16 cellular contexts compared by ENCODE assay signal in genomic region chr5:17113174-17113941, GRCh38.
A peak's percentile ranks its signal among the peaks of the same experiment; 100 is the strongest.
DNase-seq lines count a peak whose midpoint lies in the region; ATAC-seq, FAIRE-seq and TF ChIP-seq lines count a peak whose summit lies in the region.
"Had no signal": no experiment of that assay in that cellular context is flagged by ENCODE, and none has a peak within 500 bp of the region (broad histone marks: within the 10 kb centered on the region; RNA-seq: fewer than 3 reads in every experiment).

No MANE protein-coding gene starts in this region.

- H3K27ac ChIP-seq in SK-N-SH (ENCODE audit: low read depth in 2 of 2, low read length in 1 of 2): peak overlapping the region in 1 of 2 experiments; percentile 71; a peak in 2 of 4 replicates
- peak overlapping the region; percentile 91 for H3K27ac ChIP-seq in astrocyte (ENCODE audit: low read depth, low read length)
- H3K27ac ChIP-seq in keratinocyte (ENCODE audit: control insufficient read depth, insufficient read depth, low read length): no peak overlapping the region
- no peak overlapping the region for H3K27ac ChIP-seq in HepG2 (ENCODE audit: extremely low read length, insufficient read depth, low read length)
- no peak overlapping the region for H3K27ac ChIP-seq in OCI-LY7 (ENCODE audit: low read depth, low read length, poor library complexity, severe bottlenecking)
- H3K27ac ChIP-seq: 22Rv1, tibial artery had no signal

- peaks cover 14% of the 10 kb centered on the region for H3K4me1 Mint-ChIP-seq in astrocyte (ENCODE audit: low read depth, unreplicated experiment)

- TF ChIP-seq RAD21 in SK-N-SH (IDR thresholded peaks at IDR 0.05; ENCODE audit: low read length): no peak
- TF ChIP-seq RAD21 in HepG2 (CRISPR knock-in tag; IDR thresholded peaks at IDR 0.05): no peak

- no peaks in the 10 kb centered on the region for H3K36me3 Mint-ChIP-seq in astrocyte (ENCODE audit: low read depth, unreplicated experiment)

- in situ Hi-C loops in HepG2 (cut with HindIII; ENCODE audit: extremely low pct_ligation_motif_present, low pct_unique_long_range_greater_than_20kb): no loop called here

- H3K36me3 ChIP-seq in SK-N-SH (replicated peaks in 1 of 2; ENCODE audit: control insufficient read depth in 1 of 2, insufficient read depth in 2 of 2, low read length in 1 of 2) (no peaks in the 10 kb centered on the region), astrocyte (ENCODE audit: insufficient read depth, low read length) (no peaks in the 10 kb centered on the region), keratinocyte (ENCODE audit: control insufficient read depth in 2 of 2, extremely low read depth in 1 of 2, insufficient read depth in 2 of 2, low read length in 2 of 2) (no peaks in the 10 kb centered on the region), HepG2 (replicated peaks in 1 of 2; ENCODE audit: control insufficient read depth in 1 of 2, insufficient read depth in 2 of 2, low read length in 2 of 2) (no peaks in the 10 kb centered on the region), OCI-LY7 (ENCODE audit: insufficient read depth, low read length) (no peaks in the 10 kb centered on the region)
- H3K36me3 ChIP-seq: tibial artery had no signal

- H3K4me2 ChIP-seq in SK-N-SH (0 out of 2 replicates have a peak overlapping the region, but pooled peaks have one; percentile 1), astrocyte (ENCODE audit: low read length) (peak overlapping the region; percentile 73), keratinocyte (ENCODE audit: control insufficient read depth, extremely low read depth, insufficient read depth, low read depth, low read length) (peak overlapping the region; percentile 80), HepG2 (ENCODE audit: low read depth, low read length) (no peak overlapping the region), OCI-LY7 (ENCODE audit: low read length) (no peak overlapping the region)
- H3K4me2 ChIP-seq: GM23338 had no signal

- no peak overlapping the region for H3K4me3 Mint-ChIP-seq in astrocyte (ENCODE audit: unreplicated experiment)
- H3K4me3 Mint-ChIP-seq: activated naive CD4-positive, alpha-beta T cell treated with anti-CD3 and anti-CD28 coated beads for 36 hours; GM23338 had no signal

- H2AFZ ChIP-seq in SK-N-SH (ENCODE audit: low read depth): peak overlapping the region; percentile 4; the same call in 1 of the 2 replicates
- H2AFZ ChIP-seq in astrocyte (ENCODE audit: low read depth, low read length): no peak overlapping the region
- peak overlapping the region; percentile 79 for H2AFZ ChIP-seq in keratinocyte (ENCODE audit: control insufficient read depth, low read length)
- H2AFZ ChIP-seq in HepG2 (ENCODE audit: low read length): no peak overlapping the region
- no peak overlapping the region for H2AFZ ChIP-seq in OCI-LY7 (ENCODE audit: low read length)

- ATAC-seq in SK-N-SH treated with all-trans-retinoic acid at 6 μM for 48 hours: no peak
- ATAC-seq in GM19328 (IDR thresholded peaks at IDR 0.05; ENCODE audit: unreplicated experiment): no peak
- no peak for ATAC-seq in HepG2
- ATAC-seq: GM23338 had no signal

- H3K9me2 ChIP-seq in SK-N-SH (no peaks in the 10 kb centered on the region), OCI-LY7 (ENCODE audit: insufficient read depth, low read length) (no peaks in the 10 kb centered on the region)

- H3F3A ChIP-seq in SK-N-SH (replicated peaks; ENCODE audit: insufficient read depth): peaks cover 24% of the 10 kb centered on the region

- dilution Hi-C loops in keratinocyte (cut with MboI; ENCODE audit: extremely low pct_ligation_motif_present, low sequenced_read_pairs): no loop called here

- H3K9me3 Mint-ChIP-seq in astrocyte (ENCODE audit: unreplicated experiment): no peaks in the 10 kb centered on the region
- H3K9me3 Mint-ChIP-seq: activated naive CD4-positive, alpha-beta T cell treated with anti-CD3 and anti-CD28 coated beads for 36 hours; GM23338 had no signal

- POLR2A ChIA-PET in SK-N-SH (lab: Yijun Ruan, JAX): no interaction called here
- POLR2A ChIA-PET in HepG2 (lab: Yijun Ruan, JAX): no interaction called here
- POLR2A ChIA-PET in OCI-LY7 (lab: Charles Lee): interaction anchor here (0.6 to 1.0 kb wide), 2 partner anchors 18 to 601 kb away, joined by 3 read pairs; no protein-coding TSS in a partner anchor

- H3K4me1 ChIP-seq in SK-N-SH (ENCODE audit: control insufficient read depth in 1 of 2, insufficient read depth in 2 of 2, low read depth in 1 of 2, low read length in 1 of 2) (peaks cover 0 to 33% of the 10 kb centered on the region in 2 experiments; a peak in 2 of 4 replicates), astrocyte (ENCODE audit: insufficient read depth, low read length) (peaks cover 31% of the 10 kb centered on the region), keratinocyte (ENCODE audit: control insufficient read depth, extremely low read depth, insufficient read depth, low read length) (peaks cover 16% of the 10 kb centered on the region), HepG2 (ENCODE audit: insufficient read depth, low read length) (no peaks in the 10 kb centered on the region), OCI-LY7 (ENCODE audit: insufficient read depth, low read length, poor library complexity, severe bottlenecking) (no peaks in the 10 kb centered on the region)

- DNase-seq in SK-N-SH (no peak), astrocyte (ENCODE audit: low read depth) (peak; percentile 96), keratinocyte (ENCODE audit: low read depth, low spot score) (no peak), HepG2 (ENCODE audit: low spot score) (no peak), OCI-LY7 (ENCODE audit: low spot score) (no peak)
- DNase-seq in activated effector memory CD4-positive, alpha-beta T cell treated with Interleukin-2 at 50 U/mL for 16 hours: no peak
- DNase-seq: activated naive CD4-positive, alpha-beta T cell treated with anti-CD3 and anti-CD28 coated beads for 36 hours; DMS79; foreskin melanocyte; NCI-H1417 treated with DMSO at 0.1 percent for 48 hours; NCI-H524; tibial artery had no signal

- no peak overlapping the region for H3K4me3 ChIP-seq in SK-N-SH (ENCODE audit: low read depth in 2 of 2, low read length in 1 of 2)
- H3K4me3 ChIP-seq in astrocyte (ENCODE audit: insufficient read depth, low read depth, low read length): peak overlapping the region; percentile 20
- peak overlapping the region in 1 of 3 experiments; percentile 41 for H3K4me3 ChIP-seq in keratinocyte (ENCODE audit: control insufficient read depth in 2 of 3, extremely low read depth in 1 of 3, insufficient read depth in 2 of 3, low read depth in 1 of 3, low read length in 3 of 3)
- no peak overlapping the region for H3K4me3 ChIP-seq in HepG2 (replicated peaks in 1 of 3; ENCODE audit: insufficient read depth in 1 of 3, low read depth in 2 of 3, low read length in 3 of 3)
- H3K4me3 ChIP-seq in OCI-LY7 (ENCODE audit: low read depth, low read length, poor library complexity, severe bottlenecking): no peak overlapping the region
- H3K4me3 ChIP-seq: GM23338, tibial artery had no signal

- TF ChIP-seq POLR2A in HepG2 (IDR thresholded peaks at IDR 0.05; ENCODE audit: insufficient read depth in 1 of 2, low read depth in 2 of 2, low read length in 2 of 2): no peak

- H3K9me3 ChIP-seq in SK-N-SH: no peaks in the 10 kb centered on the region
- H3K9me3 ChIP-seq in astrocyte (ENCODE audit: insufficient read depth, low read depth, low read length): no peaks in the 10 kb centered on the region
- no peaks in the 10 kb centered on the region for H3K9me3 ChIP-seq in keratinocyte (ENCODE audit: control insufficient read depth, low read depth, low read length)
- no peaks in the 10 kb centered on the region for H3K9me3 ChIP-seq in HepG2 (ENCODE audit: low read length)
- no peaks in the 10 kb centered on the region for H3K9me3 ChIP-seq in OCI-LY7 (ENCODE audit: low read length)
- H3K9me3 ChIP-seq: tibial artery had no signal

- no peak for TF ChIP-seq CTCF in SK-N-SH (IDR thresholded peaks at IDR 0.05)
- no peak for TF ChIP-seq CTCF in astrocyte (IDR thresholded peaks at IDR 0.05; ENCODE audit: insufficient read depth, low read depth, low read length)
- no peak for TF ChIP-seq CTCF in keratinocyte (optimal IDR thresholded peaks at IDR 0.05 in 1 of 3, IDR thresholded peaks at IDR 0.05 in 1 of 3, conservative IDR thresholded peaks at IDR 0.05 in 1 of 3; ENCODE audit: extremely low read depth in 1 of 3, insufficient read depth in 2 of 3, low read length in 3 of 3)
- TF ChIP-seq CTCF in HepG2 (CRISPR knock-in tag; IDR thresholded peaks at IDR 0.05): no peak
- TF ChIP-seq CTCF in OCI-LY7 (conservative IDR thresholded peaks at IDR 0.05; ENCODE audit: low read length): no peak

- no peak overlapping the region for H3K27ac Mint-ChIP-seq in astrocyte (ENCODE audit: unreplicated experiment)
- H3K27ac Mint-ChIP-seq: activated naive CD4-positive, alpha-beta T cell treated with anti-CD3 and anti-CD28 coated beads for 36 hours; GM23338 had no signal

- intact Hi-C loops in HepG2 (cut with micrococcal nuclease; ENCODE audit: unreplicated experiment): no loop called here
- intact Hi-C loops in OCI-LY7 (cut with micrococcal nuclease; ENCODE audit: unreplicated experiment): no loop called here

- no peaks in the 10 kb centered on the region for H3K79me2 ChIP-seq in SK-N-SH (ENCODE audit: insufficient read depth)
- H3K79me2 ChIP-seq in astrocyte (ENCODE audit: insufficient read depth, low read length): no peaks in the 10 kb centered on the region
- no peaks in the 10 kb centered on the region for H3K79me2 ChIP-seq in keratinocyte (ENCODE audit: control insufficient read depth, insufficient read depth, low read length)
- H3K79me2 ChIP-seq in HepG2 (ENCODE audit: insufficient read depth, low read length): no peaks in the 10 kb centered on the region
- no peaks in the 10 kb centered on the region for H3K79me2 ChIP-seq in OCI-LY7 (ENCODE audit: insufficient read depth, low read depth, low read length)

- no TSS peak for BruUV-seq in HepG2 (replicated peaks; lab: Mats Ljungman, UMichigan)
- no TSS peak for BruUV-seq in OCI-LY7 (replicated peaks; lab: Mats Ljungman, UMichigan)

- H3K27me3 Mint-ChIP-seq in astrocyte (ENCODE audit: low read depth, unreplicated experiment): no peaks in the 10 kb centered on the region

- H3K9me1 ChIP-seq in keratinocyte (ENCODE audit: control insufficient read depth, extremely low read depth, insufficient read depth, low read length): no peaks in the 10 kb centered on the region

- WGBS in SK-N-SH (ENCODE audit: low lambda C conversion rate): 65% methylated on average over 9 of the region's 9 CpGs
- WGBS in HepG2 (ENCODE audit: low lambda C conversion rate): 9% methylated on average over 8 of the region's 9 CpGs

- FAIRE-seq in astrocyte (lab: Jason Lieb, UNC) (no peak), keratinocyte (lab: Jason Lieb, UNC) (no peak), HepG2 (lab: Jason Lieb, UNC) (no peak)

- no peak for TF ChIP-seq EP300 in SK-N-SH (IDR thresholded peaks at IDR 0.05; ENCODE audit: borderline replicate concordance in 1 of 2, low read depth in 1 of 2, low read length in 1 of 2)
- no peak for TF ChIP-seq EP300 in HepG2 (IDR thresholded peaks at IDR 0.05; ENCODE audit: low read depth in 2 of 2, low read length in 2 of 2)
- no peak for TF ChIP-seq EP300 in HepG2 (CRISPR knock-in tag; IDR thresholded peaks at IDR 0.05; ENCODE audit: borderline replicate concordance)

- no peaks in the 10 kb centered on the region for H3K27me3 ChIP-seq in SK-N-SH (ENCODE audit: insufficient read depth)
- H3K27me3 ChIP-seq in astrocyte (ENCODE audit: insufficient read depth, low read length): no peaks in the 10 kb centered on the region
- H3K27me3 ChIP-seq in keratinocyte (ENCODE audit: control insufficient read depth, extremely low read depth, insufficient read depth, low read length): no peaks in the 10 kb centered on the region
- H3K27me3 ChIP-seq in HepG2 (ENCODE audit: control insufficient read depth in 1 of 2, insufficient read depth in 2 of 2, low read length in 2 of 2): no peaks in the 10 kb centered on the region
- H3K27me3 ChIP-seq: tibial artery had no signal

- no peaks in the 10 kb centered on the region for H4K20me1 ChIP-seq in SK-N-SH (ENCODE audit: insufficient read depth)
- H4K20me1 ChIP-seq in astrocyte (ENCODE audit: insufficient read depth, low read length): no peaks in the 10 kb centered on the region
- H4K20me1 ChIP-seq in keratinocyte (ENCODE audit: control insufficient read depth, extremely low read depth, insufficient read depth, low read length): no peaks in the 10 kb centered on the region
- H4K20me1 ChIP-seq in HepG2 (ENCODE audit: insufficient read depth, low read length): no peaks in the 10 kb centered on the region
- H4K20me1 ChIP-seq in OCI-LY7 (ENCODE audit: insufficient read depth, low read length): no peaks in the 10 kb centered on the region

- H3K9ac ChIP-seq in SK-N-SH (no peak overlapping the region), astrocyte (ENCODE audit: low read length) (peak overlapping the region; percentile 73), keratinocyte (ENCODE audit: control insufficient read depth, extremely low read depth, insufficient read depth, low read length) (no peak overlapping the region), HepG2 (ENCODE audit: insufficient read depth, low read depth, low read length) (no peak overlapping the region)

- CTCF ChIA-PET in SK-N-SH (lab: Yijun Ruan, JAX) (interaction anchor here (1.3 to 1.6 kb wide), 3 partner anchors 19 to 77 kb away, joined by 3 to 10 read pairs (median 4); no protein-coding TSS in a partner anchor), HepG2 (lab: Yijun Ruan, JAX; ENCODE audit: low intra/inter-chr PET ratio, low total read pairs) (no interaction called here), OCI-LY7 (lab: Charles Lee; ENCODE audit: unreplicated experiment) (no interaction called here)

Comparison
In these comparisons a context has a peak if more than half of its experiments do, and no peak if none do; other contexts are left out.
1. H2AFZ ChIP-seq: peak in SK-N-SH (single experiment) and keratinocyte (single experiment); none in astrocyte (single experiment), HepG2 (single experiment) and OCI-LY7 (single experiment).
2. H3K4me2 ChIP-seq: peak in SK-N-SH (single experiment), astrocyte (single experiment) and keratinocyte (single experiment); none in HepG2 (single experiment) and OCI-LY7 (single experiment).
3. Of the 25 proteins assayed by ChIP-seq in both HepG2 and SK-N-SH: peak only in HepG2: none; only in SK-N-SH: TCF12; in both: none; in neither: 24.